ENCODE assay signal across 8 cellular contexts in genomic region chr1:114510235-114511047, GRCh38. TPM values are rescaled to one million over a fixed set of nuclear protein-coding genes. Genes with fewer than 3 reads are reported as not detected.
A peak's percentile ranks its signal among the peaks of the same experiment; 100 is the strongest.
DNase-seq lines count a peak whose midpoint lies in the region; ATAC-seq and TF ChIP-seq lines count a peak whose summit lies in the region.

No MANE protein-coding gene starts in this region.

- H4K20me1 ChIP-seq in HCT116 (ENCODE audit: insufficient read depth) (no peaks in the 10 kb centered on the region), Loucy (ENCODE audit: insufficient read depth, low read length, poor library complexity, severe bottlenecking) (peaks cover 50% of the 10 kb centered on the region)

- RAD21 ChIA-PET in HCT116 (lab: Charles Lee; ENCODE audit: low non-redundant PET in 1 of 2, low total read pairs in 2 of 2, uncharacterized antibody in 2 of 2, unreplicated experiment in 2 of 2) = interaction anchor here in 1 of 2 experiments (0.6 kb wide), 1 partner anchor 9 kb away, joined by 3 read pairs; no protein-coding TSS in a partner anchor

- H3K9me2 ChIP-seq in HCT116 (ENCODE audit: insufficient read depth) (no peaks in the 10 kb centered on the region), Loucy (replicated peaks; ENCODE audit: low read depth, low read length) (no peaks in the 10 kb centered on the region)

- 0 to 1% methylated on average over 44 to 75 of the region's 75 CpGs for WGBS in lung, 2 donors

- CTCF ChIA-PET in HCT116 (lab: Charles Lee) = no interaction called here

- H3K79me2 ChIP-seq in HCT116 (ENCODE audit: insufficient read depth, low read length) (peaks cover 52% of the 10 kb centered on the region), Loucy (ENCODE audit: insufficient read depth, low read length) (peaks cover 66% of the 10 kb centered on the region)

- H3F3A ChIP-seq in Loucy (ENCODE audit: low read depth) = no peaks in the 10 kb centered on the region; the same call in 1 of the 2 replicates

- intact Hi-C loops in HCT116 (cut with micrococcal nuclease) = loop anchor here (5.0 kb wide), 1 partner anchor 38 kb away; no protein-coding TSS in a partner anchor

- peak overlapping the region; percentile 92 for H3K4me2 ChIP-seq in HCT116 (ENCODE audit: low read length)
- peak overlapping the region; percentile 95 for H3K4me2 ChIP-seq in Loucy (ENCODE audit: low read depth, low read length, poor library complexity, severe bottlenecking)

- no TSS peak for BruUV-seq in HCT116 (replicated peaks; lab: Mats Ljungman, UMichigan)

- peak; percentile 68 for ATAC-seq in GM18498 (IDR thresholded peaks at IDR 0.05; ENCODE audit: unreplicated experiment)
- peak; percentile 72 for ATAC-seq in HCT116
- ATAC-seq in activated CD4-positive, CD25-positive, alpha-beta regulatory T cell treated with anti-CD3 and anti-CD28 coated beads, Interleukin-2, amount 50 U/mL, for 24 hours = peak; percentile 61 to 66
- ATAC-seq in lung (ENCODE audit: insufficient read depth, low FRiP score) = peak; percentile 64

- peak; percentile 6 for DNase-seq in HCT116 (ENCODE audit: low read depth, low spot score)
- DNase-seq in dermis blood vessel endothelial cell = peak; percentile 56
- DNase-seq in lung (ENCODE audit: low spot score) = no peak
- DNase-seq in stimulated activated CD4-positive, alpha-beta T cell treated with anti-CD3 and anti-CD28 coated beads, TNF-alpha, amount 100 ng/mL, for 48 hours (ENCODE audit: low read depth in 3 of 3) = peak; percentile 1 to 26 (median 3)
- DNase-seq in pons (ENCODE audit: low spot score) = no peak

- H3K36me3 ChIP-seq in HCT116 (ENCODE audit: control insufficient read depth in 1 of 2, insufficient read depth in 2 of 2, low read length in 2 of 2) = peaks cover 5 to 9% of the 10 kb centered on the region in 2 experiments; a peak in 2 of 4 replicates
- H3K36me3 ChIP-seq in Loucy (ENCODE audit: insufficient read depth, low read length) = no peaks in the 10 kb centered on the region
- H3K36me3 ChIP-seq in lung (ENCODE audit: control insufficient read depth in 2 of 2, insufficient read depth in 2 of 2, low read length in 2 of 2) = no peaks in the 10 kb centered on the region

- H3K9ac ChIP-seq in HCT116 (ENCODE audit: low read length) = peak overlapping the region; percentile 90
- H3K9ac ChIP-seq in Loucy (ENCODE audit: low read depth, low read length, poor library complexity, severe bottlenecking) = peak overlapping the region; percentile 79

- no peak for TF ChIP-seq CTCF in HCT116 (IDR thresholded peaks at IDR 0.05 in 2 of 3, conservative IDR thresholded peaks at IDR 0.05 in 1 of 3; ENCODE audit: borderline replicate concordance in 1 of 3, insufficient read depth in 1 of 3, low read depth in 2 of 3, low read length in 2 of 3)
- TF ChIP-seq CTCF in Loucy (conservative IDR thresholded peaks at IDR 0.05; ENCODE audit: low read length) = no peak
- no peak for TF ChIP-seq CTCF in lung (IDR thresholded peaks at IDR 0.05; ENCODE audit: control extremely low read depth, extremely low read depth)

- no peak for TF ChIP-seq POLR2A in HCT116 (IDR thresholded peaks at IDR 0.05; ENCODE audit: borderline replicate concordance, extremely low read depth, insufficient read depth, insufficient read length)

- H3K4me3 ChIP-seq in HCT116 (replicated peaks in 1 of 2; ENCODE audit: low read depth in 1 of 2, low read length in 2 of 2) (peak overlapping the region; percentile 91), Loucy (ENCODE audit: low read length, poor library complexity, severe bottlenecking) (peak overlapping the region; percentile 77), lung (peak overlapping the region; percentile 87)

- H3K27ac ChIP-seq in HCT116 (ENCODE audit: low read depth, low read length) (peak overlapping the region; percentile 90), lung (ENCODE audit: low read depth in 1 of 2, low read length in 1 of 2) (peak overlapping the region; percentile 97 to 98)

- POLR2A ChIA-PET in HCT116 (lab: Charles Lee) = interaction anchor here (1.9 kb wide), 1 partner anchor 15 kb away, joined by 5 read pairs; no protein-coding TSS in a partner anchor

- no peaks in the 10 kb centered on the region for H3K9me3 ChIP-seq in HCT116 (ENCODE audit: control insufficient read depth in 1 of 2, insufficient read depth in 1 of 2, low read depth in 1 of 2, low read length in 2 of 2)
- no peaks in the 10 kb centered on the region for H3K9me3 ChIP-seq in Loucy (ENCODE audit: insufficient read depth, low read depth, low read length)
- no peaks in the 10 kb centered on the region for H3K9me3 ChIP-seq in lung (ENCODE audit: control insufficient read depth in 2 of 2, insufficient read depth in 1 of 2, low read length in 1 of 2)

- H3K4me1 ChIP-seq in HCT116 (ENCODE audit: control insufficient read depth in 1 of 2, insufficient read depth in 2 of 2, low read length in 2 of 2) (peaks cover 9 to 31% of the 10 kb centered on the region in 2 experiments; a peak in 3 of 4 replicates), Loucy (ENCODE audit: insufficient read depth, low read length, poor library complexity, severe bottlenecking) (peaks cover 48% of the 10 kb centered on the region), lung (ENCODE audit: control insufficient read depth in 2 of 2, insufficient read depth in 2 of 2, low read length in 2 of 2) (peaks cover 6 to 16% of the 10 kb centered on the region in 2 donors)

- H2AFZ ChIP-seq in HCT116 (ENCODE audit: low read depth, low read length, poor library complexity, severe bottlenecking) (no peak overlapping the region), Loucy (ENCODE audit: low read length) (peak overlapping the region; percentile 64; the same call in 1 of the 2 replicates)

- no peak for TF ChIP-seq RAD21 in HCT116 (IDR thresholded peaks at IDR 0.05; ENCODE audit: low read depth)

- H3K27me3 ChIP-seq in HCT116 (ENCODE audit: insufficient read depth, low read length) (no peaks in the 10 kb centered on the region), Loucy (ENCODE audit: insufficient read depth, low read length, poor library complexity, severe bottlenecking) (no peaks in the 10 kb centered on the region), lung (ENCODE audit: control insufficient read depth, insufficient read depth) (no peaks in the 10 kb centered on the region)

TF ChIP-seq in HCT116, 20 proteins besides CTCF, POLR2A, EP300 and RAD21:
- TF ChIP-seq SIN3A (IDR thresholded peaks at IDR 0.05; ENCODE audit: low read depth) = peak; percentile 25
- TF ChIP-seq SRF (IDR thresholded peaks at IDR 0.05; ENCODE audit: low read depth) = no peak
- TF ChIP-seq TCF7L2 (IDR thresholded peaks at IDR 0.05; ENCODE audit: borderline replicate concordance, extremely low read depth, insufficient read depth, insufficient read length) = no peak
- no peak for TF ChIP-seq CEBPB (IDR thresholded peaks at IDR 0.05; ENCODE audit: low read depth)
- TF ChIP-seq EGR1 (IDR thresholded peaks at IDR 0.05; ENCODE audit: low read depth) = no peak
- no peak for TF ChIP-seq SP1 (IDR thresholded peaks at IDR 0.05; ENCODE audit: low read depth)
- TF ChIP-seq ELF1 (IDR thresholded peaks at IDR 0.05; ENCODE audit: borderline replicate concordance, low read depth) = no peak
- peak; percentile 95 for TF ChIP-seq ZFX (IDR thresholded peaks at IDR 0.05)

RNA-seq across cellular contexts. Expression of gene TRIM33, which starts 0.6 kb away (rescaled TPM):
- total RNA-seq in HCT116 (2021; ENCODE audit: unreplicated experiment) (41.2 TPM), dermis blood vessel endothelial cell (33.9 and 35.5 TPM in 2 replicates), lung (100 to 1,000 TPM in 1 of 2 donors, 10 to 100 TPM in 1; 26.7 to 102 TPM)
- 19.7 and 20.4 TPM in 2 replicates for polyA plus RNA-seq in HCT116 (2012)
- 10 to 100 TPM in 1 of 2 donors, 1 to 10 TPM in 1; 9.5 to 10.8 TPM for polyA plus RNA-seq in lung

Comparison
In these comparisons a context has a peak if more than half of its experiments do, and no peak if none do; other contexts are left out.
1. DNase-seq: peak in HCT116 (single experiment), dermis blood vessel endothelial cell (single experiment) and stimulated activated CD4-positive, alpha-beta T cell treated with anti-CD3 and anti-CD28 coated beads, TNF-alpha, amount 100 ng/mL, for 48 hours (3 of 3); none in lung (single experiment) and pons (single experiment).
2. Peak in every context shown above with its lines, with median percentiles within 50 percentile points of each other: ATAC-seq and H3K4me3 ChIP-seq.